Comparison of ENCODE assay signal across 8 cellular contexts in genomic region chr12:101857043-101857558, GRCh38. TPM values are rescaled to one million over a fixed set of nuclear protein-coding genes. Genes with fewer than 3 reads are reported as not detected.
DNase-seq lines count a peak whose midpoint lies in the region; ATAC-seq and TF ChIP-seq lines count a peak whose summit lies in the region.

No MANE protein-coding gene starts in this region.

- no peaks in the 10 kb centered on the region for H3K36me3 Mint-ChIP-seq in CD4-positive, alpha-beta T cell (ENCODE audit: low read depth)

- H3K27me3 Mint-ChIP-seq in CD4-positive, alpha-beta T cell: no peaks in the 10 kb centered on the region

- peak overlapping the region; percentile 81 for H3K27ac ChIP-seq in neutrophil
- H3K27ac ChIP-seq in CD4-positive, alpha-beta T cell (ENCODE audit: low read depth, low read length): no peak overlapping the region

- POLR2A ChIA-PET in CD4-positive, alpha-beta T cell (lab: Charles Lee): no interaction called here

- no peak for TF ChIP-seq CTCF in neutrophil (IDR thresholded peaks at IDR 0.05)
- no peak for TF ChIP-seq CTCF in CD4-positive, alpha-beta T cell (IDR thresholded peaks at IDR 0.05)

- peak overlapping the region in 1 of 2 experiments; percentile 12 for H3K4me3 ChIP-seq in neutrophil (ENCODE audit: low read depth in 1 of 2, low read length in 1 of 2)

- H3K36me3 ChIP-seq in neutrophil: no peaks in the 10 kb centered on the region

- H3K4me1 ChIP-seq in neutrophil (ENCODE audit: control insufficient read depth in 1 of 2, insufficient read depth in 1 of 2, low read depth in 1 of 2, low read length in 1 of 2): peaks cover 44 to 46% of the 10 kb centered on the region in 2 experiments

- no peak overlapping the region for H3K27ac Mint-ChIP-seq in CD4-positive, alpha-beta T cell

- DNase-seq in SKM-1 (lab: John Stamatoyannopoulos, UW; ENCODE audit: unreplicated experiment) (peak; percentile 48), SK-N-DZ (ENCODE audit: low spot score) (no peak), RPMI8226 (no peak)
- DNase-seq in stimulated activated CD8-positive, alpha-beta memory T cell treated with anti-CD3 and anti-CD28 coated beads, Interleukin-4, amount 100 ng/mL, for 48 hours: no peak
- no peak for DNase-seq in CD4-positive, alpha-beta T cell

- no peaks in the 10 kb centered on the region for H3K4me1 Mint-ChIP-seq in CD4-positive, alpha-beta T cell (ENCODE audit: low read depth)

- CTCF ChIA-PET in CD4-positive, alpha-beta T cell (lab: Charles Lee): no interaction called here

- H3K9me3 Mint-ChIP-seq in CD4-positive, alpha-beta T cell: no peaks in the 10 kb centered on the region

- ATAC-seq in GM18858 (IDR thresholded peaks at IDR 0.05; ENCODE audit: unreplicated experiment) (peak; percentile 40), HG03039 (IDR thresholded peaks at IDR 0.05; ENCODE audit: unreplicated experiment) (peak; percentile 47)
- ATAC-seq in CD4-positive, alpha-beta T cell (ENCODE audit: poor library complexity): no peak

- no peaks in the 10 kb centered on the region for H3K27me3 ChIP-seq in neutrophil
- no peaks in the 10 kb centered on the region for H3K27me3 ChIP-seq in CD4-positive, alpha-beta T cell (ENCODE audit: control insufficient read depth, insufficient read depth, low read length)

- intact Hi-C loops in CD4-positive, alpha-beta T cell (cut with DNase I, micrococcal nuclease): no loop called here

- H3K9me3 ChIP-seq in neutrophil: no peaks in the 10 kb centered on the region
- H3K9me3 ChIP-seq in CD4-positive, alpha-beta T cell (ENCODE audit: control insufficient read depth, low read length): no peaks in the 10 kb centered on the region

- H3K4me3 Mint-ChIP-seq in CD4-positive, alpha-beta T cell: no peak overlapping the region

RNA-seq across cellular contexts. Expression of gene DRAM1, which starts 20.3 kb away (rescaled TPM):
- polyA plus RNA-seq in SK-N-DZ (2014; cell fraction: cytosol; rRNA removed): 0.16 TPM in 1 of 2 replicates, not detected in the other
- 0.04 and 0.52 TPM in 2 replicates for polyA plus RNA-seq in SK-N-DZ (2014; cell fraction: nucleus; rRNA removed)
- total RNA-seq in CD4-positive, alpha-beta T cell: 1 to 10 TPM; 1.3 to 1.6 TPM

RNA-seq across cellular contexts. Expression of gene GNPTAB, which starts 26.3 kb away (rescaled TPM):
- 10.1 and 14.2 TPM in 2 replicates for polyA plus RNA-seq in SK-N-DZ (2014; cell fraction: cytosol; rRNA removed)
- 8.1 and 13.5 TPM in 2 replicates for polyA plus RNA-seq in SK-N-DZ (2014; cell fraction: nucleus; rRNA removed)
- total RNA-seq in CD4-positive, alpha-beta T cell: 10 to 100 TPM; 38.2 to 43.8 TPM
